In the genomic region with DNA sequence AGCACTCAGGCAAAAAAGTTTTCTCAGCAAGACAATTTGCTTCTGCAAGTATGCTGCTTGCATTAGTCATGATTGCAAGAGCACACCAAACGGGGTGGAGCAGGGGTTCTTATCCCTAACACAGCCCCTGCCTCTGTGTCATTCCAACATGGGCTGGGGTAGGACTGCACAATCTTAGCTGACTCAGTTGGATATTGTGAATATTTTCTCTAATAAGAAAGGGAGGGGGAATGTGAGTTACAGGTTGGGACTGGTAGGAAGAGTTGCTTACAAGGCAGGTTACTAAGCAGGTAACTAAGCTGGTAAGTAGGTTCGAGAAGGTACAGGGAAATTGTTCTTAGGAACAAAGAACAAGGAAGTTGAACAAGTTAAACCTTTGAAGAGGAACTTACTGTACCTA, we compare ENCODE assay signal across 1 cellular context.
TF ChIP-seq lines count a peak whose summit lies in the region.

No MANE protein-coding gene starts in this region.

TF ChIP-seq in IMR-90, 13 proteins besides CTCF, POLR2A, EP300 and RAD21:
- peak; percentile 9; the same call in 1 of the 2 replicates for TF ChIP-seq MAFK (IDR thresholded peaks at IDR 0.05; ENCODE audit: low read depth, low read length)
